10 cellular contexts compared by ENCODE assay signal in the genomic region with DNA sequence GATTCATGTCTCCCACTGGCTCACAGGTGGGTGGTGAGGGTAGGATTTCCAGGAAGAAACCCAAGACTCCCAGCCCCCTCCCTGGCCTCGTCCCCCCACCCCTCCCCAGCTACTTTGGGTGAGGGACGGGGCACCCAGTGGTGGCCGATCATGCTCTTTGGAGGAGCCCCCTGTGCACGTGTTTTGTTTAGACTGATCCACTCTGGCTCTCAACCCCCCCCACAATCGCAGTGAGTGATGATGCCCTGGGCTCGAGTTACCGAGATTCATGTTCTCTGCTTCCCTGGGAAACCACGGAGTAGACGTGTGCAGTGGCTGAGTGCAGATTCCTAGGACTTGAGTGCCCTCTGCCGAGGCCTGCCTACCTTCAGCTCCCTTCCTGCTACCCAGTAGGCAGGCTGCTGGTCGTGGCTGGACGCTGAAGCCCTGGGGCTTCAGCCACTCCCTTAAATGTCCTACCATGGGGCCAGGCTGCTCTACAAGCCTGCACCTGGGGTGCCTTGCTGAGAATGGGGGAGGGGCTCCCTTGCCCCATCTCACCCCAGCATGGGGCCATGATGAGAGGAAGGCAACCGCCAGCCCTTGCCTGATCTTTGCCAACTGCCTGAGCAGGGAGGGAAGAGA. TPM values are rescaled to one million over a fixed set of nuclear protein-coding genes. Genes with fewer than 3 reads are reported as not detected.
DNase-seq lines count a peak whose midpoint lies in the region; ATAC-seq and TF ChIP-seq lines count a peak whose summit lies in the region.
"Had no signal": no experiment of that assay in that cellular context is flagged by ENCODE, and none has a peak within 500 bp of the region (broad histone marks: within the 10 kb centered on the region; RNA-seq: fewer than 3 reads in every experiment).

No MANE protein-coding gene starts in this region.

- H3K9me3 ChIP-seq in NT2/D1 (ENCODE audit: insufficient read depth, low read length) (no peaks in the 10 kb centered on the region), heart right ventricle (no peaks in the 10 kb centered on the region), mesenchymal stem cell (ENCODE audit: control insufficient read depth, low read length) (no peaks in the 10 kb centered on the region)

- no peak overlapping the region for H2AK5ac ChIP-seq in mesenchymal stem cell (ENCODE audit: low read length, severe bottlenecking)

- POLR2A ChIA-PET in activated CD4-positive, alpha-beta memory T cell treated with anti-CD3 and anti-CD28 coated beads, Interleukin-2, amount 10 ng/mL, durations not matched to agents 7 days and 5 days (lab: Charles Lee) = no interaction called here

- H3K4me2 ChIP-seq in mesenchymal stem cell (ENCODE audit: low read length, poor library complexity, severe bottlenecking) = no peak overlapping the region

- H3K14ac ChIP-seq in mesenchymal stem cell (ENCODE audit: low read length in 2 of 2) = no peak overlapping the region

- H3K4me1 ChIP-seq in NT2/D1 (ENCODE audit: insufficient read depth, insufficient read length) (peaks cover 56% of the 10 kb centered on the region), heart right ventricle (peaks cover 0 to 17% (median 6%) of the 10 kb centered on the region in 9 donors), mesenchymal stem cell (ENCODE audit: control insufficient read depth, insufficient read depth, low read depth, low read length) (peaks cover 11% of the 10 kb centered on the region)

- DNase-seq in stimulated activated naive CD8-positive, alpha-beta T cell treated with anti-CD3 and anti-CD28 coated beads, Interleukin-15, amount 100 ng/mL, for 72 hours = no peak
- no peak for DNase-seq in stimulated activated naive CD8-positive, alpha-beta T cell treated with anti-CD3 and anti-CD28 coated beads, Interleukin-15, Interleukin-2, amounts not matched to agents 100 U/mL and 50 U/mL, for 24 hours
- DNase-seq in NT2/D1 (ENCODE audit: low read depth, low spot score) = no peak
- peak in 1 of 2 donors; percentile 10 for DNase-seq in heart right ventricle
- no peak for DNase-seq in activated gamma-delta T cell treated with Interleukin-2 at 50 U/mL for 16 hours
- no peak for DNase-seq in activated CD4-positive, alpha-beta memory T cell treated with anti-CD3 and anti-CD28 coated beads, Interleukin-2, amount 10 ng/mL, durations not matched to agents 7 days and 5 days
- DNase-seq in mesenchymal stem cell = no peak
- no peak for DNase-seq in epidermal melanocyte (ENCODE audit: insufficient read length, low spot score)

- H3K23ac ChIP-seq in mesenchymal stem cell (ENCODE audit: low read length in 2 of 2) = no peak overlapping the region

- H3K9me3 Mint-ChIP-seq in stimulated activated naive CD8-positive, alpha-beta T cell treated with anti-CD3 and anti-CD28 coated beads, Interleukin-15, amount 100 ng/mL, for 72 hours = no peaks in the 10 kb centered on the region
- H3K9me3 Mint-ChIP-seq in activated CD4-positive, alpha-beta memory T cell treated with anti-CD3 and anti-CD28 coated beads, Interleukin-2, amount 10 ng/mL, durations not matched to agents 7 days and 5 days = no peaks in the 10 kb centered on the region

- no peak overlapping the region for H4K91ac ChIP-seq in mesenchymal stem cell (ENCODE audit: low read length)

- 0 to 4% methylated on average over 13 of the region's 13 CpGs for WGBS in heart right ventricle, 2 donors
- 19% methylated on average over 10 of the region's 13 CpGs for WGBS in mesenchymal stem cell

- H3K36me3 ChIP-seq in NT2/D1 (ENCODE audit: insufficient read depth, insufficient read length, low read length) (no peaks in the 10 kb centered on the region), heart right ventricle (no peaks in the 10 kb centered on the region), mesenchymal stem cell (ENCODE audit: control insufficient read depth in 1 of 2, insufficient read depth in 2 of 2, low read depth in 1 of 2, low read length in 2 of 2) (no peaks in the 10 kb centered on the region)

- no peak overlapping the region for H2BK15ac ChIP-seq in mesenchymal stem cell (ENCODE audit: low read depth, poor library complexity, severe bottlenecking)

- CTCF ChIA-PET in activated CD4-positive, alpha-beta memory T cell treated with anti-CD3 and anti-CD28 coated beads, Interleukin-2, amount 10 ng/mL, durations not matched to agents 7 days and 5 days (lab: Charles Lee) = no interaction called here

- peak in 7 of 9 donors; percentile 26 to 54 (median 47) for TF ChIP-seq CTCF in heart right ventricle (IDR thresholded peaks at IDR 0.05)

- intact Hi-C loops in heart right ventricle (cut with DNase I) = loop anchor here in 9 of 10 donors (1.0 to 10.0 kb wide), 7 partner anchors 333 to 521 kb away; no protein-coding TSS in a partner anchor

- H3K27me3 ChIP-seq in NT2/D1 (ENCODE audit: insufficient read depth, insufficient read length) (peaks cover 30% of the 10 kb centered on the region), heart right ventricle (peaks cover 12 to 98% (median 97%) of the 10 kb centered on the region in 7 donors), mesenchymal stem cell (ENCODE audit: control insufficient read depth in 1 of 2, insufficient read depth in 1 of 2, low read length in 2 of 2) (peaks cover 76 to 84% of the 10 kb centered on the region in 2 experiments)

- H3K27ac ChIP-seq in heart right ventricle (no peak overlapping the region), mesenchymal stem cell (ENCODE audit: low read length, poor library complexity, severe bottlenecking) (no peak overlapping the region)
- H3K27ac ChIP-seq: C4-2B had no signal

- peaks cover 17% of the 10 kb centered on the region for H3K4me1 Mint-ChIP-seq in stimulated activated naive CD8-positive, alpha-beta T cell treated with anti-CD3 and anti-CD28 coated beads, Interleukin-15, amount 100 ng/mL, for 72 hours
- no peaks in the 10 kb centered on the region for H3K4me1 Mint-ChIP-seq in activated CD4-positive, alpha-beta memory T cell treated with anti-CD3 and anti-CD28 coated beads, Interleukin-2, amount 10 ng/mL, durations not matched to agents 7 days and 5 days

- H3K4ac ChIP-seq in mesenchymal stem cell (ENCODE audit: low read depth in 1 of 2, low read length in 2 of 2) = no peak overlapping the region

- no peaks in the 10 kb centered on the region for H3K36me3 Mint-ChIP-seq in activated CD4-positive, alpha-beta memory T cell treated with anti-CD3 and anti-CD28 coated beads, Interleukin-2, amount 10 ng/mL, durations not matched to agents 7 days and 5 days (ENCODE audit: low read depth)

- H3K27me3 Mint-ChIP-seq in stimulated activated naive CD8-positive, alpha-beta T cell treated with anti-CD3 and anti-CD28 coated beads, Interleukin-15, amount 100 ng/mL, for 72 hours = peaks cover 94% of the 10 kb centered on the region
- peaks cover 67% of the 10 kb centered on the region for H3K27me3 Mint-ChIP-seq in activated CD4-positive, alpha-beta memory T cell treated with anti-CD3 and anti-CD28 coated beads, Interleukin-2, amount 10 ng/mL, durations not matched to agents 7 days and 5 days

- no peak overlapping the region for H2BK120ac ChIP-seq in mesenchymal stem cell (ENCODE audit: low read depth, low read length)

- H4K8ac ChIP-seq in mesenchymal stem cell (ENCODE audit: low read length) = no peak overlapping the region

- no peaks in the 10 kb centered on the region for H3K79me1 ChIP-seq in mesenchymal stem cell (replicated peaks; ENCODE audit: low read length, poor library complexity, severe bottlenecking)

- no peak overlapping the region for H2AFZ ChIP-seq in mesenchymal stem cell (ENCODE audit: low read depth, low read length)

- no peak overlapping the region for H3K18ac ChIP-seq in mesenchymal stem cell (ENCODE audit: low read depth in 1 of 2, low read length in 2 of 2)

- no peak overlapping the region for H2BK12ac ChIP-seq in mesenchymal stem cell (ENCODE audit: low read length in 2 of 2)

- H3K27ac Mint-ChIP-seq in stimulated activated naive CD8-positive, alpha-beta T cell treated with anti-CD3 and anti-CD28 coated beads, Interleukin-15, amount 100 ng/mL, for 72 hours = no peak overlapping the region
- no peak overlapping the region for H3K27ac Mint-ChIP-seq in activated CD4-positive, alpha-beta memory T cell treated with anti-CD3 and anti-CD28 coated beads, Interleukin-2, amount 10 ng/mL, durations not matched to agents 7 days and 5 days

- peak overlapping the region; percentile 34 for H3K9ac ChIP-seq in NT2/D1 (ENCODE audit: insufficient read length, low read depth)
- no peak overlapping the region for H3K9ac ChIP-seq in mesenchymal stem cell (ENCODE audit: low read length)

- H2BK5ac ChIP-seq in mesenchymal stem cell (ENCODE audit: low read depth, low read length, poor library complexity, severe bottlenecking) = no peak overlapping the region

- no peak overlapping the region for H3K4me3 Mint-ChIP-seq in stimulated activated naive CD8-positive, alpha-beta T cell treated with anti-CD3 and anti-CD28 coated beads, Interleukin-15, amount 100 ng/mL, for 72 hours
- H3K4me3 Mint-ChIP-seq in activated CD4-positive, alpha-beta memory T cell treated with anti-CD3 and anti-CD28 coated beads, Interleukin-2, amount 10 ng/mL, durations not matched to agents 7 days and 5 days = no peak overlapping the region

- H3K4me3 ChIP-seq in NT2/D1 (ENCODE audit: insufficient read length, low read depth) (no peak overlapping the region), heart right ventricle (no peak overlapping the region), mesenchymal stem cell (ENCODE audit: insufficient read depth in 1 of 2, low read depth in 1 of 2, low read length in 2 of 2) (no peak overlapping the region)

- ATAC-seq in stimulated activated naive CD8-positive, alpha-beta T cell treated with anti-CD3 and anti-CD28 coated beads, Interleukin-15, amount 100 ng/mL, for 72 hours = peak; percentile 12
- no peak for ATAC-seq in stimulated activated naive CD8-positive, alpha-beta T cell treated with anti-CD3 and anti-CD28 coated beads, Interleukin-15, Interleukin-2, amounts not matched to agents 100 U/mL and 50 U/mL, for 24 hours
- ATAC-seq in heart right ventricle = peak; percentile 36 to 78 (median 68)

RNA-seq across cellular contexts. Expression of a gene that starts 3.9 kb away (rescaled TPM):
- total RNA-seq in heart right ventricle = 1 to 10 TPM in 1 of 10 donors, under 1 TPM in 9; 0.10 to 1.1 (median 0.27) TPM
- under 1 TPM; 0.16 to 0.44 TPM for polyA plus RNA-seq in heart right ventricle
- total RNA-seq in activated CD4-positive, alpha-beta memory T cell treated with anti-CD3 and anti-CD28 coated beads, Interleukin-2, amount 10 ng/mL, durations not matched to agents 7 days and 5 days = not detected
- not detected for polyA plus RNA-seq in mesenchymal stem cell (2013, experiment 1 of 2)
- polyA plus RNA-seq in mesenchymal stem cell (2013, experiment 2 of 2) = not detected
- total RNA-seq: activated CD8-positive, alpha-beta memory T cell treated with anti-CD3 and anti-CD28 coated beads for 36 hours had no signal
